Comparison of ENCODE assay signal across 11 cellular contexts in genomic region chr3:172135766-172136729, GRCh38.
DNase-seq lines count a peak whose midpoint lies in the region; ATAC-seq and TF ChIP-seq lines count a peak whose summit lies in the region.
"Had no signal": no experiment of that assay in that cellular context is flagged by ENCODE, and none has a peak within 500 bp of the region (broad histone marks: within the 10 kb centered on the region; RNA-seq: fewer than 3 reads in every experiment).

No MANE protein-coding gene starts in this region.

- peaks cover 54% of the 10 kb centered on the region for H3K4me1 Mint-ChIP-seq in central memory CD8-positive, alpha-beta T cell

- H2AFZ ChIP-seq in IMR-90 (replicated peaks; ENCODE audit: low read length, poor library complexity) = no peak overlapping the region

- peak overlapping the region; percentile 85 for H2AK5ac ChIP-seq in IMR-90 (ENCODE audit: low read depth, low read length)

- peak overlapping the region; percentile 80 for H4K91ac ChIP-seq in IMR-90 (ENCODE audit: insufficient read depth, low read depth, low read length)

- peaks cover 44% of the 10 kb centered on the region for H4K20me1 ChIP-seq in IMR-90 (ENCODE audit: insufficient read depth, low read length)

- peak overlapping the region; percentile 84; the same call in 1 of the 2 replicates for H2BK20ac ChIP-seq in IMR-90 (ENCODE audit: low read depth, low read length)

- TF ChIP-seq POLR2A in IMR-90 (IDR thresholded peaks at IDR 0.05; ENCODE audit: low read depth, low read length) = no peak

- H3K4me2 ChIP-seq in IMR-90 (ENCODE audit: low read depth, low read length) = peak overlapping the region; percentile 54

- H3K9me3 ChIP-seq in IMR-90 (ENCODE audit: control insufficient read depth, insufficient read depth, low read length) = no peaks in the 10 kb centered on the region
- no peaks in the 10 kb centered on the region for H3K9me3 ChIP-seq in mucosa of stomach (ENCODE audit: control insufficient read depth, low read length)

- peak overlapping the region; percentile 85 for H3K4ac ChIP-seq in IMR-90 (ENCODE audit: low read depth, low read length)

- H3K79me1 ChIP-seq in IMR-90 (ENCODE audit: low read depth in 1 of 2, low read length in 2 of 2) = peaks cover 17 to 70% of the 10 kb centered on the region in 2 experiments

- H3K36me3 ChIP-seq in IMR-90 (ENCODE audit: control insufficient read depth, insufficient read depth, low read length) = peaks cover 5% of the 10 kb centered on the region
- H3K36me3 ChIP-seq in mucosa of stomach (ENCODE audit: control insufficient read depth, insufficient read depth, low read length) = peaks cover 8% of the 10 kb centered on the region

- H3K23ac ChIP-seq in IMR-90 (ENCODE audit: low read depth, low read length) = peak overlapping the region; percentile 75

- H4K5ac ChIP-seq in IMR-90 (ENCODE audit: low read depth, low read length) = peak overlapping the region; percentile 89

- intact Hi-C loops in IMR-90 (cut with micrococcal nuclease) = no loop called here

- H2AK9ac ChIP-seq in IMR-90 (replicated peaks; ENCODE audit: low read depth, low read length, poor library complexity) = peak overlapping the region; percentile 25

- H3K27me3 Mint-ChIP-seq in central memory CD8-positive, alpha-beta T cell = no peaks in the 10 kb centered on the region

- H3K4me1 ChIP-seq in IMR-90 (ENCODE audit: control insufficient read depth, insufficient read depth, low read length) = peaks cover 24% of the 10 kb centered on the region
- H3K4me1 ChIP-seq in mucosa of stomach (ENCODE audit: control insufficient read depth, insufficient read depth, low read length) = peaks cover 68% of the 10 kb centered on the region

- H3K36me3 Mint-ChIP-seq in central memory CD8-positive, alpha-beta T cell (ENCODE audit: insufficient read depth) = peaks cover 4% of the 10 kb centered on the region

- dilution Hi-C loops in IMR-90 (cut with HindIII; ENCODE audit: low sequenced_read_pairs, unreplicated experiment) = no loop called here

- no TSS peak for BruUV-seq in IMR-90 (replicated peaks; lab: Mats Ljungman, UMichigan)

- H3K14ac ChIP-seq in IMR-90 (replicated peaks; ENCODE audit: low read depth, low read length) = peak overlapping the region; percentile 83

- 100% methylated on average over 1 of the region's 4 CpGs; no CpG with 5 or more reads in 1 of the 2 experiments for WGBS in IMR-90 (ENCODE audit: extremely low coverage in 2 of 2, insufficient read length in 1 of 2), 2 experiments

- peak; percentile 70 for ATAC-seq in IMR-90 (ENCODE audit: low read depth)
- ATAC-seq in central memory CD8-positive, alpha-beta T cell (replicated peaks; ENCODE audit: extremely low read depth, poor library complexity, severe bottlenecking) = no peak

- H2BK120ac ChIP-seq in IMR-90 (ENCODE audit: low read depth, low read length) = peak overlapping the region; percentile 85

- CTCF ChIA-PET in IMR-90 (lab: Yijun Ruan, JAX) = no interaction called here

- TF ChIP-seq CTCF in IMR-90 (conservative IDR thresholded peaks at IDR 0.05; ENCODE audit: low read depth, low read length) = 0 out of 2 replicates have a peak, but pooled peaks have one; percentile 10
- no peak for TF ChIP-seq CTCF in GM10266 (IDR thresholded peaks at IDR 0.05; ENCODE audit: control insufficient read depth, insufficient read depth, low read depth, missing control alignments)

- H3K56ac ChIP-seq in IMR-90 (ENCODE audit: extremely low read depth, insufficient read depth, low read length) = peak overlapping the region; percentile 72

- H3K27me3 ChIP-seq in IMR-90 (ENCODE audit: control insufficient read depth, insufficient read depth, low read length) = no peaks in the 10 kb centered on the region
- H3K27me3 ChIP-seq in mucosa of stomach (ENCODE audit: control insufficient read depth, insufficient read depth, low read length) = no peaks in the 10 kb centered on the region

- H4K8ac ChIP-seq in IMR-90 (ENCODE audit: low read depth in 2 of 2, low read length in 2 of 2) = peak overlapping the region; percentile 35 to 83; a peak in 3 of 4 replicates

- peaks cover 22% of the 10 kb centered on the region for H3K9me1 ChIP-seq in IMR-90 (ENCODE audit: insufficient read depth, low read length)

- DNase-seq in AG08396 (ENCODE audit: low spot score) = peak; percentile 17
- peak; percentile 90 for DNase-seq in IMR-90
- DNase-seq in central memory CD8-positive, alpha-beta T cell (ENCODE audit: low spot score in 2 of 2) = no peak
- DNase-seq in SK-N-DZ (ENCODE audit: low spot score) = no peak
- DNase-seq in GM10266 (ENCODE audit: extremely low spot score) = no peak
- DNase-seq in SHP77 (lab: John Stamatoyannopoulos, UW) = no peak
- DNase-seq in inferior parietal cortex (ENCODE audit: extremely low spot score) = no peak
- DNase-seq: activated T-cell treated with anti-CD3 and anti-CD28 coated beads, Interleukin-2, amount 50 U/mL, for 72 hours; left colon; NCI-H526 treated with DMSO at 0.1 percent for 48 hours had no signal

- peak; percentile 27; the same call in 1 of the 2 replicates for TF ChIP-seq RAD21 in IMR-90 (IDR thresholded peaks at IDR 0.05; ENCODE audit: low read length)

- H3K27ac Mint-ChIP-seq in central memory CD8-positive, alpha-beta T cell (ENCODE audit: low read depth) = peak overlapping the region; percentile 46

- no peak overlapping the region for H3K4me3 Mint-ChIP-seq in central memory CD8-positive, alpha-beta T cell
- H3K4me3 Mint-ChIP-seq: activated T-cell treated with anti-CD3 and anti-CD28 coated beads, Interleukin-2, amount 50 U/mL, for 72 hours had no signal

- H3K9me3 Mint-ChIP-seq in central memory CD8-positive, alpha-beta T cell = no peaks in the 10 kb centered on the region
- H3K9me3 Mint-ChIP-seq: activated T-cell treated with anti-CD3 and anti-CD28 coated beads, Interleukin-2, amount 50 U/mL, for 72 hours had no signal

- POLR2A ChIA-PET in IMR-90 (lab: Charles Lee; ENCODE audit: unreplicated experiment) = interaction anchor here (0.6 kb wide), 1 partner anchor 230 kb away, joined by 3 read pairs; no protein-coding TSS in a partner anchor

- in situ Hi-C loops in IMR-90 (cut with MboI; ENCODE audit: low sequenced_read_pairs) = no loop called here

- H3K9ac ChIP-seq in IMR-90 (ENCODE audit: low read depth, low read length) (peak overlapping the region; percentile 44), mucosa of stomach (ENCODE audit: low read length) (peak overlapping the region; percentile 2)

- H3K18ac ChIP-seq in IMR-90 (ENCODE audit: low read depth, low read length) = peak overlapping the region; percentile 81

- H3K4me3 ChIP-seq in IMR-90 (ENCODE audit: insufficient read depth, low read depth, low read length) (no peak overlapping the region), mucosa of stomach (ENCODE audit: low read length) (no peak overlapping the region)

- H2BK15ac ChIP-seq in IMR-90 (ENCODE audit: low read depth, low read length) = peak overlapping the region; percentile 88

- peak overlapping the region; percentile 84 for H3K27ac ChIP-seq in IMR-90 (ENCODE audit: insufficient read depth, low read length)

- H2BK5ac ChIP-seq in IMR-90 (ENCODE audit: low read depth, low read length, poor library complexity, severe bottlenecking) = peak overlapping the region; percentile 96

TF ChIP-seq in IMR-90, 13 proteins besides CTCF, POLR2A, EP300 and RAD21:
- TF ChIP-seq MAZ (IDR thresholded peaks at IDR 0.05; ENCODE audit: borderline replicate concordance, low read depth, low read length) (no peak), NFE2L2 (IDR thresholded peaks at IDR 0.05; ENCODE audit: low read depth, low read length) (peak; percentile 98), CEBPB (IDR thresholded peaks at IDR 0.05; ENCODE audit: low read depth, low read length) (peak; percentile 97), MAFK (IDR thresholded peaks at IDR 0.05; ENCODE audit: low read depth, low read length) (peak; percentile 75), MXI1 (IDR thresholded peaks at IDR 0.05; ENCODE audit: borderline replicate concordance, low read depth, low read length) (no peak), SMC3 (IDR thresholded peaks at IDR 0.05; ENCODE audit: low read depth, low read length) (no peak), CHD1 (IDR thresholded peaks at IDR 0.05; ENCODE audit: low read depth, low read length) (no peak), BHLHE40 (IDR thresholded peaks at IDR 0.05; ENCODE audit: low read depth, low read length) (no peak)
- TF ChIP-seq, protein P1, sequence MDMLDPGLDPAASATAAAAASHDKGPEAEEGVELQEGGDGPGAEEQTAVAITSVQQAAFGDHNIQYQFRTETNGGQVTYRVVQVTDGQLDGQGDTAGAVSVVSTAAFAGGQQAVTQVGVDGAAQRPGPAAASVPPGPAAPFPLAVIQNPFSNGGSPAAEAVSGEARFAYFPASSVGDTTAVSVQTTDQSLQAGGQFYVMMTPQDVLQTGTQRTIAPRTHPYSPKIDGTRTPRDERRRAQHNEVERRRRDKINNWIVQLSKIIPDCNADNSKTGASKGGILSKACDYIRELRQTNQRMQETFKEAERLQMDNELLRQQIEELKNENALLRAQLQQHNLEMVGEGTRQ (IDR thresholded peaks at IDR 0.05; ENCODE audit: low read depth, low read length) = no peak
TF ChIP-seq in IMR-90: peak in this region for 3.

Comparison
In these comparisons a context has a peak if more than half of its experiments do, and no peak if none do; other contexts are left out.
1. DNase-seq: peak in AG08396 (single experiment) and IMR-90 (single experiment); none in central memory CD8-positive, alpha-beta T cell (0 of 2), SK-N-DZ (single experiment), GM10266 (single experiment), SHP77 (0 of 2) and inferior parietal cortex (single experiment).